In the genomic region with DNA sequence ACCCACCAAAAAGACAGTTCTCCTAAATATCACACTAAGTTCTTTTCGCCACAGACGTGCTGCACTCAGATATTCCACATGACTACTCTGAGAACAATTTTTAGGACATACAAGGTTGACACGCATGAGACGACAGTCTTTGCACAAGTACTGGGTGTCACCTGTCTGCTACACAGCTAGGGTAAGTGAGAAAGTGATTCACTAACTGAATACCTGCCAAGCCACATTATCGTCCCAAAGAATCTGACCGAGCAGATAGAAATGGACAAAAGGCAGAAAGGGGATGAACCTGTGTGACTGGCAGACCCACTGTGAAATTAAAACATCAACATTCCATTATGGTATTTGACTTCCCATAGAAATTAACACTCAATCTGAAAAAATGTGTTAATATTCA, we compare ENCODE assay signal across 18 cellular contexts. TPM values are rescaled to one million over a fixed set of nuclear protein-coding genes. Genes with fewer than 3 reads are reported as not detected.
DNase-seq lines count a peak whose midpoint lies in the region; ATAC-seq, FAIRE-seq and TF ChIP-seq lines count a peak whose summit lies in the region.
"Had no signal": no experiment of that assay in that cellular context is flagged by ENCODE, and none has a peak within 500 bp of the region (broad histone marks: within the 10 kb centered on the region; RNA-seq: fewer than 3 reads in every experiment).

No MANE protein-coding gene starts in this region.

- no peaks in the 10 kb centered on the region for H3K79me2 ChIP-seq in HepG2 (ENCODE audit: insufficient read depth, low read length)

- no peak for FAIRE-seq in HepG2 (lab: Jason Lieb, UNC)
- no peak for FAIRE-seq in small intestine (lab: Jason Lieb, UNC)
- FAIRE-seq: H1 had no signal

- no peaks in the 10 kb centered on the region for H3K9me3 ChIP-seq in HepG2 (ENCODE audit: low read length)
- no peaks in the 10 kb centered on the region for H3K9me3 ChIP-seq in right lobe of liver
- H3K9me3 ChIP-seq in upper lobe of right lung = no peaks in the 10 kb centered on the region
- H3K9me3 ChIP-seq in small intestine (ENCODE audit: control insufficient read depth, low read depth) = no peaks in the 10 kb centered on the region
- H3K9me3 ChIP-seq: neutrophil, uterus had no signal

- no peak overlapping the region for H3K27ac ChIP-seq in HepG2 (ENCODE audit: extremely low read length, insufficient read depth, low read length)
- H3K27ac ChIP-seq in right lobe of liver = no peak overlapping the region
- H3K27ac ChIP-seq in upper lobe of right lung = peak overlapping the region; percentile 80
- H3K27ac ChIP-seq in small intestine (ENCODE audit: low read depth in 1 of 2, low read length in 1 of 2) = no peak overlapping the region
- H3K27ac ChIP-seq: neutrophil, uterus had no signal

- H3K36me3 ChIP-seq in HepG2 (replicated peaks in 1 of 2; ENCODE audit: control insufficient read depth in 1 of 2, insufficient read depth in 2 of 2, low read length in 2 of 2) = peaks cover 44 to 84% of the 10 kb centered on the region in 2 experiments
- H3K36me3 ChIP-seq in right lobe of liver = peaks cover 0 to 87% (median 40%) of the 10 kb centered on the region in 4 donors
- peaks cover 94% of the 10 kb centered on the region for H3K36me3 ChIP-seq in upper lobe of right lung
- peaks cover 21 to 23% of the 10 kb centered on the region in 2 donors for H3K36me3 ChIP-seq in small intestine (ENCODE audit: control insufficient read depth in 2 of 2, insufficient read depth in 2 of 2, low read length in 2 of 2)
- H3K36me3 ChIP-seq: uterus had no signal

- TF ChIP-seq EP300 in HepG2 (IDR thresholded peaks at IDR 0.05; ENCODE audit: low read depth in 2 of 2, low read length in 2 of 2) (no peak), HepG2 (CRISPR knock-in tag; IDR thresholded peaks at IDR 0.05; ENCODE audit: borderline replicate concordance) (no peak)

- DNase-seq in HepG2 (ENCODE audit: low spot score) (no peak), right lobe of liver (no peak), choroid plexus epithelial cell (ENCODE audit: low read depth) (peak; percentile 24), mucosa of gallbladder (ENCODE audit: low spot score) (peak; percentile 32), upper lobe of right lung (no peak), small intestine (no peak)
- DNase-seq: activated effector memory CD4-positive, alpha-beta T cell treated with anti-CD3 and anti-CD28 coated beads, Interleukin-2, amount 50 U/mL, for 16 hours; effector memory CD4-positive, alpha-beta T cell; NCI-H2081 treated with DMSO at 0.1 percent for 48 hours; uterus had no signal

- no peak for TF ChIP-seq POLR2A in HepG2 (IDR thresholded peaks at IDR 0.05; ENCODE audit: insufficient read depth in 1 of 2, low read depth in 2 of 2, low read length in 2 of 2)
- TF ChIP-seq POLR2A in right lobe of liver (IDR thresholded peaks at IDR 0.05) = no peak

- ATAC-seq in HepG2 (no peak), right lobe of liver (no peak), upper lobe of right lung (peak; percentile 44), HG02885 (IDR thresholded peaks at IDR 0.05; ENCODE audit: poor library complexity, unreplicated experiment) (no peak), HG02870 (IDR thresholded peaks at IDR 0.05; ENCODE audit: unreplicated experiment) (no peak)
- ATAC-seq: Panc1; stimulated activated effector memory CD8-positive, alpha-beta T cell treated with anti-CD3 and anti-CD28 coated beads, Interleukin-12 subunit alpha, Interleukin-12 subunit beta, amount 100 ng/mL, for 72 hours had no signal

- no peaks in the 10 kb centered on the region for H3K4me1 ChIP-seq in HepG2 (ENCODE audit: insufficient read depth, low read length)
- H3K4me1 ChIP-seq in right lobe of liver = no peaks in the 10 kb centered on the region
- peaks cover 20% of the 10 kb centered on the region for H3K4me1 ChIP-seq in upper lobe of right lung
- no peaks in the 10 kb centered on the region for H3K4me1 ChIP-seq in small intestine (ENCODE audit: control insufficient read depth in 2 of 2, insufficient read depth in 1 of 2, low read depth in 1 of 2, low read length in 1 of 2)
- H3K4me1 ChIP-seq: uterus had no signal

- no peaks in the 10 kb centered on the region; the same call in 1 of the 2 replicates for H4K20me1 ChIP-seq in HepG2 (ENCODE audit: insufficient read depth, low read length)

- H3K4me3 ChIP-seq in HepG2 (replicated peaks in 1 of 3; ENCODE audit: insufficient read depth in 1 of 3, low read depth in 2 of 3, low read length in 3 of 3) (no peak overlapping the region), right lobe of liver (no peak overlapping the region), choroid plexus epithelial cell (ENCODE audit: low read depth, low read length) (no peak overlapping the region), upper lobe of right lung (no peak overlapping the region), small intestine (ENCODE audit: low read depth in 1 of 2, low read length in 2 of 2) (no peak overlapping the region)
- H3K4me3 ChIP-seq: uterus had no signal

- CTCF ChIA-PET in HepG2 (lab: Yijun Ruan, JAX; ENCODE audit: low intra/inter-chr PET ratio, low total read pairs) = no interaction called here

- WGBS in HepG2 (ENCODE audit: low lambda C conversion rate) = 97% methylated on average over 6 of the region's 6 CpGs
- WGBS in right lobe of liver (ENCODE audit: insufficient coverage, low coverage, low lambda C conversion rate, missing lambda C conversion rate) = 86% methylated on average over 6 of the region's 6 CpGs
- 85 to 92% (median 88%) methylated on average over 6 of the region's 6 CpGs for WGBS in small intestine, 3 donors

- no peak overlapping the region for H3K9ac ChIP-seq in HepG2 (ENCODE audit: insufficient read depth, low read depth, low read length)

- no peaks in the 10 kb centered on the region for H3K27me3 ChIP-seq in HepG2 (ENCODE audit: control insufficient read depth in 1 of 2, insufficient read depth in 2 of 2, low read length in 2 of 2)
- H3K27me3 ChIP-seq in right lobe of liver = no peaks in the 10 kb centered on the region
- no peaks in the 10 kb centered on the region for H3K27me3 ChIP-seq in upper lobe of right lung
- H3K27me3 ChIP-seq in small intestine (ENCODE audit: control insufficient read depth in 2 of 2, insufficient read depth in 2 of 2, low read length in 2 of 2) = no peaks in the 10 kb centered on the region
- H3K27me3 ChIP-seq: neutrophil, uterus had no signal

- in situ Hi-C loops in HepG2 (cut with HindIII; ENCODE audit: extremely low pct_ligation_motif_present, low pct_unique_long_range_greater_than_20kb) = no loop called here

- no peak for TF ChIP-seq RAD21 in HepG2 (CRISPR knock-in tag; IDR thresholded peaks at IDR 0.05)

- intact Hi-C loops in HepG2 (cut with micrococcal nuclease; ENCODE audit: unreplicated experiment) (no loop called here), right lobe of liver (cut with DNase I) (no loop called here), upper lobe of right lung (cut with DNase I) (no loop called here)

- TSS peak; percentile 9 for BruUV-seq in HepG2 (replicated peaks; lab: Mats Ljungman, UMichigan)

- no peak overlapping the region for H3K4me2 ChIP-seq in HepG2 (ENCODE audit: low read depth, low read length)

- POLR2A ChIA-PET in HepG2 (lab: Yijun Ruan, JAX) = no interaction called here

- TF ChIP-seq CTCF in HepG2 (CRISPR knock-in tag; IDR thresholded peaks at IDR 0.05) (no peak), right lobe of liver (IDR thresholded peaks at IDR 0.05) (no peak), choroid plexus epithelial cell (conservative IDR thresholded peaks at IDR 0.05; ENCODE audit: low read depth, low read length) (no peak), upper lobe of right lung (IDR thresholded peaks at IDR 0.05) (no peak)

- no peak overlapping the region for H2AFZ ChIP-seq in HepG2 (ENCODE audit: low read length)

RNA-seq across cellular contexts. Expression of a gene that starts 21.2 kb away (rescaled TPM):
- total RNA-seq in HepG2 (2016; rRNA removed; fragmentation: Illumina TruSeq; extraction: Trizol) (39.8 and 89.7 TPM in 2 replicates), right lobe of liver (10 to 100 TPM; 31.0 to 37.0 (median 35.1) TPM), mucosa of gallbladder (69.8 TPM), upper lobe of right lung (74.9 TPM)
- total RNA-seq in HepG2 (2016; cell fraction: cytosol; rRNA removed; fragmentation: Illumina TruSeq; extraction: Trizol; ENCODE audit: low read depth) = 19.0 and 21.2 TPM in 2 replicates
- total RNA-seq in HepG2 (2016; cell fraction: insoluble cytoplasmic fraction; rRNA removed; fragmentation: Illumina TruSeq; extraction: Trizol) = 34.8 and 87.8 TPM in 2 replicates
- total RNA-seq in HepG2 (2016; cell fraction: membrane; rRNA removed; fragmentation: Illumina TruSeq; extraction: Trizol) = 36.4 and 39.1 TPM in 2 replicates
- total RNA-seq in HepG2 (2016; cell fraction: nucleus; rRNA removed; fragmentation: Illumina TruSeq; extraction: Trizol) = 55.4 and 62.2 TPM in 2 replicates
- polyA plus RNA-seq in HepG2 (2011; rRNA removed) (74.3 and 79.0 TPM in 2 replicates), small intestine (10 to 100 TPM; 34.0 to 43.1 (median 35.4) TPM)
- polyA plus RNA-seq in HepG2 (2011; cell fraction: cytosol; rRNA removed) = 56.3 and 67.1 TPM in 2 replicates
- polyA plus RNA-seq in HepG2 (2011; cell fraction: nucleus; rRNA removed) = 42.7 and 43.4 TPM in 2 replicates
- polyA plus RNA-seq in HepG2 (2012) = 84.3 and 86.0 TPM in 2 replicates
- polyA plus RNA-seq in HepG2 (2016; cell fraction: cytosol; fragmentation: Illumina TruSeq; extraction: Trizol; ENCODE audit: low read depth) = 12.5 and 13.5 TPM in 2 replicates
- 124 and 144 TPM in 2 replicates for polyA plus RNA-seq in HepG2 (2016; cell fraction: insoluble cytoplasmic fraction; fragmentation: Illumina TruSeq; extraction: Trizol; ENCODE audit: low read depth)
- polyA plus RNA-seq in HepG2 (2016; cell fraction: membrane; fragmentation: Illumina TruSeq; extraction: Trizol; ENCODE audit: low read depth) = 26.1 and 30.0 TPM in 2 replicates
- polyA plus RNA-seq in HepG2 (2016; cell fraction: nucleus; fragmentation: Illumina TruSeq; extraction: Trizol; ENCODE audit: insufficient read depth, low read depth) = 107 and 120 TPM in 2 replicates
- 72.1 and 78.5 TPM in 2 replicates for polyA minus RNA-seq in HepG2 (2011; rRNA and poly(A)+ RNA removed; ENCODE audit: low replicate concordance)
- polyA minus RNA-seq in HepG2 (2011; cell fraction: cytosol; rRNA and poly(A)+ RNA removed) = 44.7 and 45.6 TPM in 2 replicates
- 55.0 and 55.2 TPM in 2 replicates for polyA minus RNA-seq in HepG2 (2011; cell fraction: nucleus; rRNA and poly(A)+ RNA removed)

RNA-seq across cellular contexts. Expression of a gene that starts 23.5 kb away (rescaled TPM):
- total RNA-seq in HepG2 (2016; rRNA removed; fragmentation: Illumina TruSeq; extraction: Trizol) (0.20 and 0.58 TPM in 2 replicates), right lobe of liver (under 1 TPM in 1 of 6 experiments, not detected in 5; 0.18 TPM), mucosa of gallbladder (0.20 TPM), upper lobe of right lung (not detected)
- 0.30 and 0.35 TPM in 2 replicates for total RNA-seq in HepG2 (2016; cell fraction: cytosol; rRNA removed; fragmentation: Illumina TruSeq; extraction: Trizol; ENCODE audit: low read depth)
- total RNA-seq in HepG2 (2016; cell fraction: insoluble cytoplasmic fraction; rRNA removed; fragmentation: Illumina TruSeq; extraction: Trizol) = 0.22 and 0.58 TPM in 2 replicates
- total RNA-seq in HepG2 (2016; cell fraction: membrane; rRNA removed; fragmentation: Illumina TruSeq; extraction: Trizol) = 0.46 and 0.65 TPM in 2 replicates
- 0.28 and 0.34 TPM in 2 replicates for total RNA-seq in HepG2 (2016; cell fraction: nucleus; rRNA removed; fragmentation: Illumina TruSeq; extraction: Trizol)
- polyA plus RNA-seq in HepG2 (2011; rRNA removed) (0.48 and 0.84 TPM in 2 replicates), small intestine (under 1 TPM in 1 of 3 donors, not detected in 2; 0.54 TPM)
- polyA plus RNA-seq in HepG2 (2011; cell fraction: cytosol; rRNA removed) = 0.56 and 0.97 TPM in 2 replicates
- 0.35 and 0.62 TPM in 2 replicates for polyA plus RNA-seq in HepG2 (2011; cell fraction: nucleus; rRNA removed)
- 0.33 TPM in 1 of 2 replicates, not detected in the other for polyA plus RNA-seq in HepG2 (2012)
- 0.50 and 0.53 TPM in 2 replicates for polyA plus RNA-seq in HepG2 (2016; cell fraction: cytosol; fragmentation: Illumina TruSeq; extraction: Trizol; ENCODE audit: low read depth)
- 0.17 and 0.28 TPM in 2 replicates for polyA plus RNA-seq in HepG2 (2016; cell fraction: insoluble cytoplasmic fraction; fragmentation: Illumina TruSeq; extraction: Trizol; ENCODE audit: low read depth)
- 0.20 and 0.35 TPM in 2 replicates for polyA plus RNA-seq in HepG2 (2016; cell fraction: membrane; fragmentation: Illumina TruSeq; extraction: Trizol; ENCODE audit: low read depth)
- 0.46 and 0.81 TPM in 2 replicates for polyA plus RNA-seq in HepG2 (2016; cell fraction: nucleus; fragmentation: Illumina TruSeq; extraction: Trizol; ENCODE audit: insufficient read depth, low read depth)
- polyA minus RNA-seq in HepG2 (2011; rRNA and poly(A)+ RNA removed; ENCODE audit: low replicate concordance) = 0.54 and 2.1 TPM in 2 replicates
- polyA minus RNA-seq in HepG2 (2011; cell fraction: cytosol; rRNA and poly(A)+ RNA removed) = 0.49 TPM in 1 of 2 replicates, not detected in the other
- polyA minus RNA-seq in HepG2 (2011; cell fraction: nucleus; rRNA and poly(A)+ RNA removed) = not detected in 2 replicates
- total RNA-seq: fibroblast of villous mesenchyme, uterus had no signal
- polyA plus RNA-seq: AG04450 had no signal

RNA-seq across cellular contexts. Expression of a gene that starts 24.0 kb away (rescaled TPM):
- 3.6 and 8.2 TPM in 2 replicates for total RNA-seq in HepG2 (2016; rRNA removed; fragmentation: Illumina TruSeq; extraction: Trizol)
- 1.1 and 1.8 TPM in 2 replicates for total RNA-seq in HepG2 (2016; cell fraction: cytosol; rRNA removed; fragmentation: Illumina TruSeq; extraction: Trizol; ENCODE audit: low read depth)
- 2.4 and 9.2 TPM in 2 replicates for total RNA-seq in HepG2 (2016; cell fraction: insoluble cytoplasmic fraction; rRNA removed; fragmentation: Illumina TruSeq; extraction: Trizol)
- 1.1 and 1.4 TPM in 2 replicates for total RNA-seq in HepG2 (2016; cell fraction: membrane; rRNA removed; fragmentation: Illumina TruSeq; extraction: Trizol)
- 8.8 and 9.0 TPM in 2 replicates for total RNA-seq in HepG2 (2016; cell fraction: nucleus; rRNA removed; fragmentation: Illumina TruSeq; extraction: Trizol)
- 2.1 and 4.3 TPM in 2 replicates for polyA plus RNA-seq in HepG2 (2011; rRNA removed)
- 0.99 and 1.4 TPM in 2 replicates for polyA plus RNA-seq in HepG2 (2011; cell fraction: cytosol; rRNA removed)
- 26.0 and 30.5 TPM in 2 replicates for polyA plus RNA-seq in HepG2 (2011; cell fraction: nucleus; rRNA removed)
- polyA plus RNA-seq in HepG2 (2012) = 3.9 and 4.6 TPM in 2 replicates
- 0.88 and 1.3 TPM in 2 replicates for polyA plus RNA-seq in HepG2 (2016; cell fraction: cytosol; fragmentation: Illumina TruSeq; extraction: Trizol; ENCODE audit: low read depth)
- 2.9 and 4.4 TPM in 2 replicates for polyA plus RNA-seq in HepG2 (2016; cell fraction: insoluble cytoplasmic fraction; fragmentation: Illumina TruSeq; extraction: Trizol; ENCODE audit: low read depth)
- 1.0 and 1.6 TPM in 2 replicates for polyA plus RNA-seq in HepG2 (2016; cell fraction: membrane; fragmentation: Illumina TruSeq; extraction: Trizol; ENCODE audit: low read depth)
- 26.6 and 28.0 TPM in 2 replicates for polyA plus RNA-seq in HepG2 (2016; cell fraction: nucleus; fragmentation: Illumina TruSeq; extraction: Trizol; ENCODE audit: insufficient read depth, low read depth)
- 3.4 and 3.8 TPM in 2 replicates for polyA minus RNA-seq in HepG2 (2011; rRNA and poly(A)+ RNA removed; ENCODE audit: low replicate concordance)
- 3.0 TPM in 2 replicates for polyA minus RNA-seq in HepG2 (2011; cell fraction: cytosol; rRNA and poly(A)+ RNA removed)
- 4.9 and 7.6 TPM in 2 replicates for polyA minus RNA-seq in HepG2 (2011; cell fraction: nucleus; rRNA and poly(A)+ RNA removed)
- total RNA-seq in right lobe of liver = under 1 TPM in 1 of 6 experiments, not detected in 5; 0.62 TPM
- total RNA-seq in mucosa of gallbladder = 14.9 TPM
- total RNA-seq in upper lobe of right lung = 46.8 TPM
- polyA plus RNA-seq in small intestine = 10 to 100 TPM; 10.7 to 66.4 (median 38.6) TPM
- polyA plus RNA-seq: AG04450 had no signal

RNA-seq across cellular contexts. Expression of a gene that starts 27.9 kb away (rescaled TPM):
- total RNA-seq in HepG2 (2016; rRNA removed; fragmentation: Illumina TruSeq; extraction: Trizol) = 0.15 TPM in 1 of 2 replicates, not detected in the other
- total RNA-seq in HepG2 (2016; cell fraction: cytosol; rRNA removed; fragmentation: Illumina TruSeq; extraction: Trizol; ENCODE audit: low read depth) = not detected in 2 replicates
- total RNA-seq in HepG2 (2016; cell fraction: insoluble cytoplasmic fraction; rRNA removed; fragmentation: Illumina TruSeq; extraction: Trizol) = not detected in 2 replicates
- not detected in 2 replicates for total RNA-seq in HepG2 (2016; cell fraction: membrane; rRNA removed; fragmentation: Illumina TruSeq; extraction: Trizol)
- not detected in 2 replicates for total RNA-seq in HepG2 (2016; cell fraction: nucleus; rRNA removed; fragmentation: Illumina TruSeq; extraction: Trizol)
- 0.04 and 0.11 TPM in 2 replicates for polyA plus RNA-seq in HepG2 (2011; rRNA removed)
- not detected in 2 replicates for polyA plus RNA-seq in HepG2 (2011; cell fraction: cytosol; rRNA removed)
- 0.06 and 0.07 TPM in 2 replicates for polyA plus RNA-seq in HepG2 (2011; cell fraction: nucleus; rRNA removed)
- polyA plus RNA-seq in HepG2 (2012) = 0.17 and 1.1 TPM in 2 replicates
- not detected in 2 replicates for polyA plus RNA-seq in HepG2 (2016; cell fraction: cytosol; fragmentation: Illumina TruSeq; extraction: Trizol; ENCODE audit: low read depth)
- polyA plus RNA-seq in HepG2 (2016; cell fraction: insoluble cytoplasmic fraction; fragmentation: Illumina TruSeq; extraction: Trizol; ENCODE audit: low read depth) = 0.08 TPM in 1 of 2 replicates, not detected in the other
- not detected in 2 replicates for polyA plus RNA-seq in HepG2 (2016; cell fraction: membrane; fragmentation: Illumina TruSeq; extraction: Trizol; ENCODE audit: low read depth)
- polyA plus RNA-seq in HepG2 (2016; cell fraction: nucleus; fragmentation: Illumina TruSeq; extraction: Trizol; ENCODE audit: insufficient read depth, low read depth) = not detected in 2 replicates
- not detected in 2 replicates for polyA minus RNA-seq in HepG2 (2011; rRNA and poly(A)+ RNA removed; ENCODE audit: low replicate concordance)
- polyA minus RNA-seq in HepG2 (2011; cell fraction: cytosol; rRNA and poly(A)+ RNA removed) = 0.35 TPM in 1 of 2 replicates, not detected in the other
- polyA minus RNA-seq in HepG2 (2011; cell fraction: nucleus; rRNA and poly(A)+ RNA removed) = not detected in 2 replicates
- total RNA-seq in right lobe of liver = not detected
- total RNA-seq in mucosa of gallbladder = not detected
- total RNA-seq in upper lobe of right lung = not detected
- polyA plus RNA-seq in small intestine = 1 to 10 TPM in 2 of 3 donors, under 1 TPM in 1; 0.87 to 2.5 (median 1.6) TPM
- total RNA-seq: fibroblast of villous mesenchyme, uterus had no signal
- polyA plus RNA-seq: AG04450, H1 had no signal

RNA-seq across cellular contexts. Expression of a gene that starts 50.4 kb away (rescaled TPM):
- 2.0 and 5.8 TPM in 2 replicates for total RNA-seq in HepG2 (2016; rRNA removed; fragmentation: Illumina TruSeq; extraction: Trizol)
- 1.8 and 2.5 TPM in 2 replicates for total RNA-seq in HepG2 (2016; cell fraction: cytosol; rRNA removed; fragmentation: Illumina TruSeq; extraction: Trizol; ENCODE audit: low read depth)
- 1.6 and 5.0 TPM in 2 replicates for total RNA-seq in HepG2 (2016; cell fraction: insoluble cytoplasmic fraction; rRNA removed; fragmentation: Illumina TruSeq; extraction: Trizol)
- total RNA-seq in HepG2 (2016; cell fraction: membrane; rRNA removed; fragmentation: Illumina TruSeq; extraction: Trizol) = 2.3 TPM in 2 replicates
- 7.8 and 9.0 TPM in 2 replicates for total RNA-seq in HepG2 (2016; cell fraction: nucleus; rRNA removed; fragmentation: Illumina TruSeq; extraction: Trizol)
- 11.4 and 18.0 TPM in 2 replicates for polyA plus RNA-seq in HepG2 (2011; rRNA removed)
- 5.4 and 6.1 TPM in 2 replicates for polyA plus RNA-seq in HepG2 (2011; cell fraction: cytosol; rRNA removed)
- polyA plus RNA-seq in HepG2 (2011; cell fraction: nucleus; rRNA removed) = 90.2 and 107 TPM in 2 replicates
- polyA plus RNA-seq in HepG2 (2012) = 10.2 and 11.2 TPM in 2 replicates
- polyA plus RNA-seq in HepG2 (2016; cell fraction: cytosol; fragmentation: Illumina TruSeq; extraction: Trizol; ENCODE audit: low read depth) = 0.93 and 1.5 TPM in 2 replicates
- 1.1 and 1.4 TPM in 2 replicates for polyA plus RNA-seq in HepG2 (2016; cell fraction: insoluble cytoplasmic fraction; fragmentation: Illumina TruSeq; extraction: Trizol; ENCODE audit: low read depth)
- polyA plus RNA-seq in HepG2 (2016; cell fraction: membrane; fragmentation: Illumina TruSeq; extraction: Trizol; ENCODE audit: low read depth) = 1.8 and 2.0 TPM in 2 replicates
- polyA plus RNA-seq in HepG2 (2016; cell fraction: nucleus; fragmentation: Illumina TruSeq; extraction: Trizol; ENCODE audit: insufficient read depth, low read depth) = 29.8 and 32.4 TPM in 2 replicates
- polyA minus RNA-seq in HepG2 (2011; rRNA and poly(A)+ RNA removed; ENCODE audit: low replicate concordance) = 0.84 and 2.9 TPM in 2 replicates
- 0.62 and 1.3 TPM in 2 replicates for polyA minus RNA-seq in HepG2 (2011; cell fraction: cytosol; rRNA and poly(A)+ RNA removed)
- polyA minus RNA-seq in HepG2 (2011; cell fraction: nucleus; rRNA and poly(A)+ RNA removed) = 4.0 and 7.6 TPM in 2 replicates
- 10 to 100 TPM in 1 of 6 experiments, 1 to 10 TPM in 5; 2.2 to 11.0 (median 3.1) TPM for total RNA-seq in right lobe of liver
- 11.9 TPM for total RNA-seq in mucosa of gallbladder
- total RNA-seq in upper lobe of right lung = 9.6 TPM
- 10 to 100 TPM in 2 of 3 donors, 1 to 10 TPM in 1; 7.9 to 82.3 (median 71.3) TPM for polyA plus RNA-seq in small intestine

Comparison
In these comparisons a context has a peak if more than half of its experiments do, and no peak if none do; other contexts are left out.
1. DNase-seq: peak in choroid plexus epithelial cell (single experiment) and mucosa of gallbladder (single experiment); none in HepG2 (single experiment), right lobe of liver (0 of 3), upper lobe of right lung (single experiment) and small intestine (single experiment).